In the genomic region with DNA sequence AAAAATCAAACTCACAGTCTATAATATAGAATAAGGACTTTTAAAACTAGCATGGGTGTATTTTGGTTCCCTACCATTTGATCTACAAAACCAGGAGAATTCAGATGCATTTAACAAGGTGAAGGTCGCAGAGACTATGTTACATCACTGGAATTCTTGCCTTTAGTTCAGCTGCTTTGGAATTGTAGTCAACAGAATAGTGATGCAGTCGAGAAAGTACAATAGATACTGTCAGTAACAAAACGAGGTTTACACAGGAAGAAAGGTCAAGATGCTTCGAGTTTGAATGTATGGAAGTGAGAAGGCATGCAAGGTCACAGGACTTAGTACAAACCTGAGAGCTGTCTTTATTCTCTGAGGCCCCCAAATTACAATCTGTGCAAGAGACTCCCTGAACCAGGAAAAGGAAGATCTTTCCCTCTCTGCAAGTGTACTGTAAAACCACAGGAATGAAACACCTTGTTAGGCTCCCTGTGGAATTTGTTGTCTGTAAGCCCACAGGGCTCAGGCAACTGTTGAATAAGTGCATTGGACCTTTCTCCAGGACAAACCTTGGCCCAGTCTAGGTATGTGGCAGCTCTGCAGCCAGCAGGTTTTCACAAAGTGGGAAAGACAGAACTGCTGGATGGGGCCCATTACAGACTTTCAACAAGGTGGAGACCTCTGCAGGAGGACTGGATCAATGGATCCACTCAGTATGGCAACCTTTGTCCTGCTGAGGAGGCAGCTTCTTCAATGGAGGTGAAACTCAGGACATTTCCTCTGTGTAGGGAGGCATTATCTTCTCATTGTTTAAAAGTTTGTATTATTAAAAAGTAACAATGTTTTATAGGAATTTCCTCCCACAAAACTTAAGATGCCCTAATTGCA, we compare ENCODE assay signal across 1 cellular context.
TF ChIP-seq lines count a peak whose summit lies in the region.

No MANE protein-coding gene starts in this region.

TF ChIP-seq in IMR-90, 13 proteins besides CTCF, POLR2A, EP300 and RAD21:
- TF ChIP-seq FOS (IDR thresholded peaks at IDR 0.05; ENCODE audit: low read depth, low read length) (no peak), BHLHE40 (IDR thresholded peaks at IDR 0.05; ENCODE audit: low read depth, low read length) (no peak)
- TF ChIP-seq, protein P1, sequence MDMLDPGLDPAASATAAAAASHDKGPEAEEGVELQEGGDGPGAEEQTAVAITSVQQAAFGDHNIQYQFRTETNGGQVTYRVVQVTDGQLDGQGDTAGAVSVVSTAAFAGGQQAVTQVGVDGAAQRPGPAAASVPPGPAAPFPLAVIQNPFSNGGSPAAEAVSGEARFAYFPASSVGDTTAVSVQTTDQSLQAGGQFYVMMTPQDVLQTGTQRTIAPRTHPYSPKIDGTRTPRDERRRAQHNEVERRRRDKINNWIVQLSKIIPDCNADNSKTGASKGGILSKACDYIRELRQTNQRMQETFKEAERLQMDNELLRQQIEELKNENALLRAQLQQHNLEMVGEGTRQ (IDR thresholded peaks at IDR 0.05; ENCODE audit: low read depth, low read length): no peak
